ENCODE assay signal across 10 cellular contexts in the genomic region with DNA sequence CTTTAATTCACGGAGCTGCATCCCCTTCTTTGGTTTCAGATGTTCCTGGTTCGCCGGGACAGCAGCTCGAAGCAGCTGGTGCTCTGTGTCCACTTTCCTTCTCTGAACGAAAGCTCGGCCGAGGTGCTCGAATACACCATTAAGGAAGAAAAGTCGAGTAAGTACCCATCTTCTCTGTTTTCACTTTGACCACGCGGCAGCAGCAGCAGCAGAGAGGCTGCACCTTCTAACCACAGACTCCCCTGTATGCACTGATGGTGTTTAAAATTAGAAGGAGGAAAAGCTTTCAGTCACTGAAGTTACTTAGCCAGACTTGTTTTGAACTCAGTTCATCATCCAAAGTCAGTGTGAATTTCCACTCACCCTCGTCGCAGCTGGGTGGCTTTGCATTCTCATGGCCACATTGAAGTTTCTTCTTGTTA.
DNase-seq lines count a peak whose midpoint lies in the region; ATAC-seq and TF ChIP-seq lines count a peak whose summit lies in the region.
"Had no signal": no experiment of that assay in that cellular context is flagged by ENCODE, and none has a peak within 500 bp of the region (broad histone marks: within the 10 kb centered on the region; RNA-seq: fewer than 3 reads in every experiment).

No MANE protein-coding gene starts in this region.

- no peaks in the 10 kb centered on the region for H3F3A ChIP-seq in PC-9 (ENCODE audit: insufficient read depth, low read depth)

- intact Hi-C loops in Right ventricle myocardium superior (cut with DNase I), result no loop called here
- intact Hi-C loops in PC-9 (cut with micrococcal nuclease; ENCODE audit: unreplicated experiment), result no loop called here

- in situ Hi-C loops in GM13976 (cut with MboI; ENCODE audit: low sequenced_read_pairs, unreplicated experiment), result loop anchor here (25.0 kb wide), 1 partner anchor 210 kb away; a partner anchor contains a TSS

- H3K9me2 ChIP-seq in PC-9 (ENCODE audit: insufficient read depth), result no peaks in the 10 kb centered on the region

- H3K27me3 ChIP-seq in PC-9 (ENCODE audit: insufficient read depth, low read depth), result no peaks in the 10 kb centered on the region
- H3K27me3 ChIP-seq: neutrophil had no signal

- peaks cover 80% of the 10 kb centered on the region for H3K4me1 Mint-ChIP-seq in activated naive CD8-positive, alpha-beta T cell (ENCODE audit: low read depth)

- H3K4me3 Mint-ChIP-seq in activated naive CD8-positive, alpha-beta T cell, result peak overlapping the region; percentile 75

- no peak overlapping the region for H3K27ac ChIP-seq in PC-9
- H3K27ac ChIP-seq: neutrophil had no signal

- no peaks in the 10 kb centered on the region for H3K27me3 Mint-ChIP-seq in activated naive CD8-positive, alpha-beta T cell

- no peaks in the 10 kb centered on the region for H3K79me2 ChIP-seq in PC-9 (ENCODE audit: low read depth)

- DNase-seq in GM13976 (ENCODE audit: low spot score), result peak; percentile 69
- DNase-seq in GM20000 (ENCODE audit: low spot score), result peak; percentile 59
- DNase-seq in Right ventricle myocardium superior, result no peak
- DNase-seq in pons (ENCODE audit: low spot score), result no peak
- DNase-seq in COLO829 (ENCODE audit: low spot score), result no peak
- DNase-seq in PC-9, result no peak
- DNase-seq: NCI-H1092 had no signal

- H2AFZ ChIP-seq in PC-9, result no peak overlapping the region

- H3K4me1 ChIP-seq in PC-9 (replicated peaks; ENCODE audit: insufficient read depth), result no peaks in the 10 kb centered on the region

- H3K36me3 Mint-ChIP-seq in activated naive CD8-positive, alpha-beta T cell, result peaks cover 21% of the 10 kb centered on the region

- TF ChIP-seq CTCF in GM13976 (IDR thresholded peaks at IDR 0.05; ENCODE audit: borderline replicate concordance, control extremely low read depth, extremely low read depth, insufficient read depth, missing control alignments) (no peak), GM20000 (IDR thresholded peaks at IDR 0.05; ENCODE audit: extremely low read depth, missing control alignments) (no peak), PC-9 (conservative IDR thresholded peaks at IDR 0.05) (no peak)

- peak overlapping the region; percentile 79 for H3K27ac Mint-ChIP-seq in activated naive CD8-positive, alpha-beta T cell

- H4K20me1 ChIP-seq in PC-9 (ENCODE audit: insufficient read depth), result no peaks in the 10 kb centered on the region

- no peaks in the 10 kb centered on the region for H3K9me3 ChIP-seq in PC-9 (ENCODE audit: insufficient read depth, low read depth)
- H3K9me3 ChIP-seq: neutrophil had no signal

- H3K4me3 ChIP-seq in PC-9, result no peak overlapping the region

- BruUV-seq in PC-9 (replicated peaks; lab: Mats Ljungman, UMichigan), result no TSS peak

- H3K4me2 ChIP-seq in PC-9, result no peak overlapping the region

- H3K36me3 ChIP-seq in PC-9 (ENCODE audit: low read depth), result peaks cover 13% of the 10 kb centered on the region

- H3K9me3 Mint-ChIP-seq in activated naive CD8-positive, alpha-beta T cell (ENCODE audit: low read depth), result no peaks in the 10 kb centered on the region

- POLR2A ChIA-PET in PC-9 (lab: Charles Lee; ENCODE audit: unreplicated experiment), result interaction anchor here (0.6 kb wide), 1 partner anchor 357 kb away, joined by 11 read pairs; no protein-coding TSS in a partner anchor

- peak; percentile 86 for ATAC-seq in HG03280 (IDR thresholded peaks at IDR 0.05; ENCODE audit: unreplicated experiment)
- ATAC-seq in Right ventricle myocardium superior (ENCODE audit: poor library complexity), result no peak

- CTCF ChIA-PET in PC-9 (lab: Charles Lee), result interaction anchor here (0.6 kb wide), 1 partner anchor 801 kb away, joined by 3 read pairs; no protein-coding TSS in a partner anchor

Comparison
In these comparisons a context has a peak if more than half of its experiments do, and no peak if none do; other contexts are left out.
1. DNase-seq: peak in GM13976 (single experiment) and GM20000 (single experiment); none in Right ventricle myocardium superior (single experiment), pons (single experiment), COLO829 (single experiment) and PC-9 (0 of 2).